Comparison of ENCODE assay signal across 39 cellular contexts in the genomic region with DNA sequence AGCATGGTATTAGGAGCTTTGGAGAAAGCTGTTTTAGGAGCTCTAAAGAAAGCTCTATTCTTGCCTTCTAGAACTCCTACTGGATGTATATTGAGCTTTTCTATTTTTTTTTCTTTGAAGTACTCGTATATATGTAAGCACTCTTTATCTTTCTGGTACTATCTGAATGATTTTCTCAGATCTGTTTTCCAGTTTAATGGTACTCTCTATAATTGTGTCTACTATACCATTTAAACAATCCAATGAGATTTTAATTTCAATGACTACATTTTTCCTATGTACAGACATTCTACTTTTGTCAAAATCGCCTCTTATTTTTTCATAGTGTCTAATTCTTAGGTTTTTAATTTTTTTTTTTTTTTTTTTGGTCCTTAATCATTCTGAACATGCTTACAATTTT.
"Had no signal": no experiment of that assay in that cellular context is flagged by ENCODE, and none has a peak within 500 bp of the region (broad histone marks: within the 10 kb centered on the region; RNA-seq: fewer than 3 reads in every experiment).

No MANE protein-coding gene starts in this region.

- H3K27ac ChIP-seq: adrenal gland, ascending aorta, body of pancreas, brain microvascular endothelial cell, breast epithelium, cardiac muscle cell had no signal

- H3K36me3 ChIP-seq: adrenal gland, ascending aorta, brain microvascular endothelial cell, breast epithelium, cardiac muscle cell had no signal

- H3K4me1 ChIP-seq: adrenal gland, ascending aorta, body of pancreas, breast epithelium had no signal

- H3K4me1 Mint-ChIP-seq: activated naive CD4-positive, alpha-beta T cell treated with anti-CD3 and anti-CD28 coated beads, Interleukin-2, amount 10 ng/mL, durations not matched to agents 7 days and 5 days; activated naive CD4-positive, alpha-beta T cell treated with anti-CD3 and anti-CD28 coated beads, Interleukin-2, amount 50 U/mL, for 24 hours; activated naive CD8-positive, alpha-beta T cell treated with anti-CD3 and anti-CD28 coated beads for 36 hours; activated naive CD8-positive, alpha-beta T cell treated with anti-CD3 and anti-CD28 coated beads, Interleukin-2, amount 10 ng/mL, durations not matched to agents 7 days and 5 days; activated naive CD8-positive, alpha-beta T cell treated with anti-CD3 and anti-CD28 coated beads, Interleukin-2, amount 50 U/mL, for 24 hours; activated T-helper 17 cell treated with anti-CD3 and anti-CD28 coated beads, Interleukin-2, amount 50 U/mL, for 72 hours; central memory CD8-positive, alpha-beta T cell had no signal

- H3K36me3 Mint-ChIP-seq: activated naive CD4-positive, alpha-beta T cell treated with anti-CD3 and anti-CD28 coated beads, Interleukin-2, amount 10 ng/mL, durations not matched to agents 7 days and 5 days; activated naive CD4-positive, alpha-beta T cell treated with anti-CD3 and anti-CD28 coated beads, Interleukin-2, amount 50 U/mL, for 24 hours; activated naive CD4-positive, alpha-beta T cell treated with anti-CD3 and anti-CD28 coated beads, Interleukin-2, amount 50 U/mL, for 72 hours; activated naive CD8-positive, alpha-beta T cell; activated naive CD8-positive, alpha-beta T cell treated with anti-CD3 and anti-CD28 coated beads, Interleukin-2, amount 10 ng/mL, durations not matched to agents 7 days and 5 days had no signal

- H3K27me3 ChIP-seq: adrenal gland, ascending aorta, body of pancreas, brain microvascular endothelial cell, breast epithelium, cardiac muscle cell had no signal

- FAIRE-seq: astrocyte, bronchial epithelial cell had no signal

- H3K27ac Mint-ChIP-seq: activated naive CD4-positive, alpha-beta T cell treated with anti-CD3 and anti-CD28 coated beads for 36 hours; activated naive CD4-positive, alpha-beta T cell treated with anti-CD3 and anti-CD28 coated beads, Interleukin-2, amount 10 ng/mL, durations not matched to agents 7 days and 5 days; activated naive CD4-positive, alpha-beta T cell treated with anti-CD3 and anti-CD28 coated beads, Interleukin-2, amount 50 U/mL, for 24 hours; activated naive CD4-positive, alpha-beta T cell treated with anti-CD3 and anti-CD28 coated beads, Interleukin-2, amount 50 U/mL, for 72 hours; activated naive CD8-positive, alpha-beta T cell; activated naive CD8-positive, alpha-beta T cell treated with anti-CD3 and anti-CD28 coated beads for 36 hours; activated naive CD8-positive, alpha-beta T cell treated with anti-CD3 and anti-CD28 coated beads, Interleukin-2, amount 10 ng/mL, durations not matched to agents 7 days and 5 days; activated naive CD8-positive, alpha-beta T cell treated with anti-CD3 and anti-CD28 coated beads, Interleukin-2, amount 50 U/mL, for 24 hours; activated T-cell treated with anti-CD3 and anti-CD28 coated beads, Interleukin-2, amount 50 U/mL, for 24 hours; activated T-cell treated with anti-CD3 and anti-CD28 coated beads, Interleukin-2, amount 50 U/mL, for 72 hours; activated T-helper 1 cell treated with anti-CD3 and anti-CD28 coated beads, Interleukin-12 subunit alpha, Interleukin-12 subunit beta, Interleukin-2, Interleukin-4 antibody, amounts not matched to agents 30 ng/mL and 10 ng/mL and 1 ng/mL, durations not matched to agents 14 hours and 24 hours and 36 hours; activated T-helper 17 cell treated with anti-CD3 and anti-CD28 coated beads, Interleukin-2, amount 50 U/mL, for 72 hours; activated T-helper 2 cell treated with anti-CD3 and anti-CD28 coated beads, Interferon-gamma antibody, Interleukin-2, Interleukin-4, amounts not matched to agents 10 μg/mL and 5 μg/mL and 100 μg/mL, durations not matched to agents 14 hours and 24 hours and 36 hours; brain had no signal

- H3K4me3 Mint-ChIP-seq: activated naive CD4-positive, alpha-beta T cell treated with anti-CD3 and anti-CD28 coated beads for 36 hours; activated naive CD4-positive, alpha-beta T cell treated with anti-CD3 and anti-CD28 coated beads, Interleukin-2, amount 10 ng/mL, durations not matched to agents 7 days and 5 days; activated naive CD4-positive, alpha-beta T cell treated with anti-CD3 and anti-CD28 coated beads, Interleukin-2, amount 50 U/mL, for 24 hours; activated naive CD8-positive, alpha-beta T cell; activated naive CD8-positive, alpha-beta T cell treated with anti-CD3 and anti-CD28 coated beads for 36 hours; activated naive CD8-positive, alpha-beta T cell treated with anti-CD3 and anti-CD28 coated beads, Interleukin-2, amount 10 ng/mL, durations not matched to agents 7 days and 5 days; activated naive CD8-positive, alpha-beta T cell treated with anti-CD3 and anti-CD28 coated beads, Interleukin-2, amount 50 U/mL, for 24 hours; activated T-cell treated with anti-CD3 and anti-CD28 coated beads, Interleukin-2, amount 50 U/mL, for 24 hours; activated T-cell treated with anti-CD3 and anti-CD28 coated beads, Interleukin-2, amount 50 U/mL, for 4 hours; activated T-cell treated with anti-CD3 and anti-CD28 coated beads, Interleukin-2, amount 50 U/mL, for 72 hours; activated T-helper 1 cell treated with anti-CD3 and anti-CD28 coated beads, Interleukin-12 subunit alpha, Interleukin-12 subunit beta, Interleukin-2, Interleukin-4 antibody, amounts not matched to agents 30 ng/mL and 10 ng/mL and 1 ng/mL, durations not matched to agents 14 hours and 24 hours and 36 hours; activated T-helper 17 cell treated with anti-CD3 and anti-CD28 coated beads, Interleukin-2, amount 50 U/mL, for 72 hours; brain; central memory CD8-positive, alpha-beta T cell had no signal

- H3K9me3 ChIP-seq: body of pancreas had no signal

- DNase-seq: activated effector memory CD4-positive, alpha-beta T cell treated with anti-CD3 and anti-CD28 coated beads, Interleukin-2, amount 50 U/mL, for 16 hours; activated effector memory CD4-positive, alpha-beta T cell treated with Interleukin-2 at 50 U/mL for 16 hours; activated gamma-delta T cell; activated gamma-delta T cell treated with Interleukin-2 at 50 U/mL for 16 hours; activated naive CD4-positive, alpha-beta T cell; activated naive CD4-positive, alpha-beta T cell treated with anti-CD3 and anti-CD28 coated beads for 36 hours; activated naive CD4-positive, alpha-beta T cell treated with anti-CD3 and anti-CD28 coated beads, Interleukin-2, amount 10 ng/mL, durations not matched to agents 7 days and 5 days; activated naive CD4-positive, alpha-beta T cell treated with anti-CD3 and anti-CD28 coated beads, Interleukin-2, amount 50 U/mL, for 16 hours; activated naive CD4-positive, alpha-beta T cell treated with Interleukin-2 at 50 U/mL for 16 hours; activated naive CD8-positive, alpha-beta T cell treated with anti-CD3 and anti-CD28 coated beads for 36 hours; activated naive CD8-positive, alpha-beta T cell treated with anti-CD3 and anti-CD28 coated beads, Interleukin-2, amount 10 ng/mL, durations not matched to agents 7 days and 5 days; activated naive CD8-positive, alpha-beta T cell treated with anti-CD3 and anti-CD28 coated beads, Interleukin-2, amount 50 U/mL, for 24 hours; activated T-cell treated with anti-CD3 and anti-CD28 coated beads, Interleukin-2, amount 50 U/mL, for 24 hours; activated T-cell treated with anti-CD3 and anti-CD28 coated beads, Interleukin-2, amount 50 U/mL, for 4 hours; activated T-cell treated with anti-CD3 and anti-CD28 coated beads, Interleukin-2, amount 50 U/mL, for 48 hours; activated T-cell treated with anti-CD3 and anti-CD28 coated beads, Interleukin-2, amount 50 U/mL, for 72 hours; adrenal gland; amniotic stem cell; amygdala; anterior cingulate cortex; aorta; body of pancreas; brain microvascular endothelial cell; caudate nucleus; central memory CD4-positive, alpha-beta T cell; cerebellar nuclear complex had no signal

- H3K27me3 Mint-ChIP-seq: activated naive CD4-positive, alpha-beta T cell treated with anti-CD3 and anti-CD28 coated beads, Interleukin-2, amount 10 ng/mL, durations not matched to agents 7 days and 5 days; brain had no signal

- H3K9me3 Mint-ChIP-seq: activated naive CD4-positive, alpha-beta T cell treated with anti-CD3 and anti-CD28 coated beads, Interleukin-2, amount 10 ng/mL, durations not matched to agents 7 days and 5 days; activated naive CD4-positive, alpha-beta T cell treated with anti-CD3 and anti-CD28 coated beads, Interleukin-2, amount 50 U/mL, for 24 hours; activated naive CD4-positive, alpha-beta T cell treated with anti-CD3 and anti-CD28 coated beads, Interleukin-2, amount 50 U/mL, for 72 hours; activated naive CD8-positive, alpha-beta T cell treated with anti-CD3 and anti-CD28 coated beads, Interleukin-2, amount 10 ng/mL, durations not matched to agents 7 days and 5 days; activated T-cell treated with anti-CD3 and anti-CD28 coated beads, Interleukin-2, amount 50 U/mL, for 24 hours; activated T-cell treated with anti-CD3 and anti-CD28 coated beads, Interleukin-2, amount 50 U/mL, for 4 hours; activated T-cell treated with anti-CD3 and anti-CD28 coated beads, Interleukin-2, amount 50 U/mL, for 72 hours; activated T-helper 1 cell treated with anti-CD3 and anti-CD28 coated beads, Interleukin-12 subunit alpha, Interleukin-12 subunit beta, Interleukin-2, Interleukin-4 antibody, amounts not matched to agents 30 ng/mL and 10 ng/mL and 1 ng/mL, durations not matched to agents 14 hours and 24 hours and 36 hours; activated T-helper 2 cell treated with anti-CD3 and anti-CD28 coated beads, Interferon-gamma antibody, Interleukin-2, Interleukin-4, amounts not matched to agents 10 μg/mL and 5 μg/mL and 100 μg/mL, durations not matched to agents 14 hours and 24 hours and 36 hours; central memory CD8-positive, alpha-beta T cell had no signal

- H3K4me3 ChIP-seq: adrenal gland, ascending aorta, body of pancreas, breast epithelium, cardiac muscle cell had no signal

- ATAC-seq: activated naive CD4-positive, alpha-beta T cell treated with anti-CD3 and anti-CD28 coated beads, Interleukin-2, amount 50 U/mL, for 72 hours; activated naive CD8-positive, alpha-beta T cell treated with anti-CD3 and anti-CD28 coated beads, Interleukin-2, amount 50 U/mL, for 24 hours; activated T-cell treated with anti-CD3 and anti-CD28 coated beads, Interleukin-2, amount 50 U/mL, for 4 hours; activated T-cell treated with anti-CD3 and anti-CD28 coated beads, Interleukin-2, amount 50 U/mL, for 72 hours; activated T-helper 17 cell treated with anti-CD3 and anti-CD28 coated beads, Interleukin-2, amount 50 U/mL, for 72 hours; body of pancreas had no signal
